12 cellular contexts compared by ENCODE assay signal in the genomic region with DNA sequence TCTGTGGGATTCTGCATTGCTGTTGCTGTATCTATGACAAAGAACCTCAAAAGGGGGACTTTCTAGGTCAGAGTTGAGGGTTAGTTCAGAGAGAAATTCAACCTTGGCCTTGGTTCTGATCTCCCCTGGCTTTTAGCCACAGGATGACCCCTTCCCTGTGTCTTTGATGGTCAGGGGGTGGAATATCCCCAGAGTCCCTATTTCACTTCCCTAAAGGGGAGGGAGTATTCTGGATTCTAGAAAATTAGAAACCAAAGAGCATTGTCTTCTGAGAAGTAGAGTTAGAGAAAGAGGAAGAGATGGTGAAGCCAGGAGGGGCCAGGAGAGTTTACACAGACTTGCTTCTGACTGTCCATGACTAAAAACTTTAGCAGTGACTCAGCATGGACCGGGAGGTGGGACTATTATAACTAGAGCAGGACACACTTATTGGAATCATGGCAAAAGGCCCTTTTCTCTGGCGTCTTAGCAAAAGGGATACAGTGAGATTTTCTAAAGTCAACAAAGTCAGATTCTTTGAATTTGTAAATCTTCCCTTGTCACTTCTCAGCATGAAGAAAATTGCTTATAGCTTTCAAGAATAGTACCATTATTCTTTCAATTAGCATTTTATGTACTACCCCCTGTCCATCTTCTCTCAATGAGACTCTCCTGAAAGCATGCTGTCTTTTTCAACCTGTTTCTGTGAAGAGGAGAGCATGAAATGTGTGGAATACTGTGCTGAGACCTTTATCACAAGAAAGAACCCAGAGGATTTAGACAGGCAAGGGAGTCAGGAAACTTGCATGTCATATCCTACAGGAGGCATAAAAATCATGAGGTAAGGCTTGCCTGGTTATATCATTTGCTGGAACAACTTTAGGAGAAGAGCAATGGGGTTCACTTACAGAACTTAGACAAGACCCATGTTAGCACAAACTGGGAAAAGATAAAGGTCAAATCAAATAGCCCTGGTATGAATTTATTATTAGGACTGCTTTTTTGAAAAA. TPM values are rescaled to one million over a fixed set of nuclear protein-coding genes. Genes with fewer than 3 reads are reported as not detected.
DNase-seq lines count a peak whose midpoint lies in the region; ATAC-seq and TF ChIP-seq lines count a peak whose summit lies in the region.
"Had no signal": no experiment of that assay in that cellular context is flagged by ENCODE, and none has a peak within 500 bp of the region (broad histone marks: within the 10 kb centered on the region; RNA-seq: fewer than 3 reads in every experiment).

No MANE protein-coding gene starts in this region.

- 39 to 74% methylated on average over 2 of the region's 2 CpGs for WGBS in endodermal cell (ENCODE audit: insufficient coverage in 1 of 2, insufficient read length in 1 of 2), 2 experiments

- H3K9me3 Mint-ChIP-seq in activated CD8-positive, alpha-beta T cell treated with anti-CD3 and anti-CD28 coated beads for 36 hours, result no peaks in the 10 kb centered on the region
- no peaks in the 10 kb centered on the region for H3K9me3 Mint-ChIP-seq in endodermal cell

- peaks cover 4% of the 10 kb centered on the region for H3K4me1 ChIP-seq in fibroblast of lung (ENCODE audit: control insufficient read depth, extremely low read depth, insufficient read depth, low read length)
- peaks cover 22% of the 10 kb centered on the region for H3K4me1 ChIP-seq in endodermal cell (ENCODE audit: control insufficient read depth, insufficient read depth, low read length)

- DNase-seq in BJ (ENCODE audit: low read depth) (peak; percentile 51), NOMO-1 (lab: John Stamatoyannopoulos, UW; ENCODE audit: unreplicated experiment in 2 of 2) (peak; percentile 45 to 81), fibroblast of lung (ENCODE audit: low read depth in 2 of 2) (peak; percentile 69 to 78), non-pigmented ciliary epithelial cell (ENCODE audit: low read depth) (peak; percentile 56), endodermal cell (no peak), NCI-H1092 (lab: John Stamatoyannopoulos, UW) (no peak)
- no peak for DNase-seq in activated CD8-positive, alpha-beta T cell treated with anti-CD3 and anti-CD28 coated beads for 36 hours
- DNase-seq: activated gamma-delta T cell; NCI-H774; stimulated activated CD8-positive, alpha-beta memory T cell treated with anti-CD3 and anti-CD28 coated beads, Interleukin-4, amount 100 ng/mL, for 48 hours had no signal

- no peak for TF ChIP-seq CTCF in BJ (IDR thresholded peaks at IDR 0.05; ENCODE audit: insufficient read depth, low read depth, low read length)
- no peak for TF ChIP-seq CTCF in fibroblast of lung (conservative IDR thresholded peaks at IDR 0.05 in 1 of 2, IDR thresholded peaks at IDR 0.05 in 1 of 2; ENCODE audit: low read depth in 1 of 2, low read length in 2 of 2)
- no peak for TF ChIP-seq CTCF in activated CD8-positive, alpha-beta T cell treated with anti-CD3 and anti-CD28 coated beads for 36 hours (IDR thresholded peaks at IDR 0.05)
- TF ChIP-seq CTCF in endodermal cell (conservative IDR thresholded peaks at IDR 0.05), result no peak

- no peak overlapping the region for H3K9ac ChIP-seq in fibroblast of lung (ENCODE audit: insufficient read depth, low read length)
- no peak overlapping the region for H3K9ac ChIP-seq in endodermal cell (ENCODE audit: extremely low read depth, low read length, poor library complexity, severe bottlenecking)

- H3K36me3 Mint-ChIP-seq in activated CD8-positive, alpha-beta T cell treated with anti-CD3 and anti-CD28 coated beads for 36 hours (ENCODE audit: low read depth), result no peaks in the 10 kb centered on the region
- H3K36me3 Mint-ChIP-seq in endodermal cell (ENCODE audit: low read depth), result no peaks in the 10 kb centered on the region

- H3K27me3 Mint-ChIP-seq in activated CD8-positive, alpha-beta T cell treated with anti-CD3 and anti-CD28 coated beads for 36 hours, result peaks cover 1% of the 10 kb centered on the region
- peaks cover 10% of the 10 kb centered on the region for H3K27me3 Mint-ChIP-seq in endodermal cell (ENCODE audit: insufficient read depth)

- no peak overlapping the region for H3K27ac Mint-ChIP-seq in activated CD8-positive, alpha-beta T cell treated with anti-CD3 and anti-CD28 coated beads for 36 hours
- no peak overlapping the region for H3K27ac Mint-ChIP-seq in endodermal cell

- H3K27me3 ChIP-seq in BJ (ENCODE audit: control insufficient read depth, insufficient read depth, low read length), result no peaks in the 10 kb centered on the region
- no peaks in the 10 kb centered on the region for H3K27me3 ChIP-seq in fibroblast of lung (ENCODE audit: control insufficient read depth, insufficient read depth, low read length)
- H3K27me3 ChIP-seq in endodermal cell (ENCODE audit: control insufficient read depth, insufficient read depth, low read length, poor library complexity, severe bottlenecking), result no peaks in the 10 kb centered on the region

- H3K27ac ChIP-seq in fibroblast of lung (ENCODE audit: insufficient read depth, low read length) (peak overlapping the region; percentile 51), endodermal cell (ENCODE audit: low read depth, low read length) (no peak overlapping the region)

- H3K4me3 ChIP-seq in BJ (ENCODE audit: low read depth, low read length) (no peak overlapping the region), fibroblast of lung (replicated peaks in 1 of 4; ENCODE audit: control extremely low read depth in 1 of 4, insufficient read depth in 1 of 4, low read depth in 3 of 4, low read length in 4 of 4) (no peak overlapping the region), endodermal cell (ENCODE audit: low read length) (no peak overlapping the region)

- no peaks in the 10 kb centered on the region for H3K79me2 ChIP-seq in fibroblast of lung (ENCODE audit: control insufficient read depth, insufficient read depth, low read length)

- H3K4me2 ChIP-seq in fibroblast of lung (ENCODE audit: extremely low read depth, insufficient read depth, low read length), result peak overlapping the region; percentile 30

- H3K9me3 ChIP-seq in fibroblast of lung (ENCODE audit: control insufficient read depth, insufficient read depth, low read depth, low read length) (no peaks in the 10 kb centered on the region), endodermal cell (ENCODE audit: control insufficient read depth, low read length) (no peaks in the 10 kb centered on the region)

- no peaks in the 10 kb centered on the region for H3K4me1 Mint-ChIP-seq in activated CD8-positive, alpha-beta T cell treated with anti-CD3 and anti-CD28 coated beads for 36 hours (ENCODE audit: low read depth)
- peaks cover 60% of the 10 kb centered on the region for H3K4me1 Mint-ChIP-seq in endodermal cell

- no peak for ATAC-seq in activated CD8-positive, alpha-beta T cell treated with anti-CD3 and anti-CD28 coated beads for 36 hours
- no peak for ATAC-seq in HG02642 (IDR thresholded peaks at IDR 0.05; ENCODE audit: poor library complexity, unreplicated experiment)
- ATAC-seq: left colon had no signal

- CTCF ChIA-PET in BJ (lab: Yijun Ruan, JAX), result no interaction called here
- CTCF ChIA-PET in activated CD8-positive, alpha-beta T cell treated with anti-CD3 and anti-CD28 coated beads for 36 hours (lab: Charles Lee), result no interaction called here

- H3K36me3 ChIP-seq in BJ (ENCODE audit: control insufficient read depth, insufficient read depth, low read length), result no peaks in the 10 kb centered on the region
- H3K36me3 ChIP-seq in fibroblast of lung (ENCODE audit: control insufficient read depth, insufficient read depth, low read length), result no peaks in the 10 kb centered on the region
- H3K36me3 ChIP-seq in endodermal cell (ENCODE audit: control insufficient read depth, insufficient read depth, low read length), result no peaks in the 10 kb centered on the region

- intact Hi-C loops in activated CD8-positive, alpha-beta T cell treated with anti-CD3 and anti-CD28 coated beads for 36 hours (cut with micrococcal nuclease), result no loop called here

- H2AFZ ChIP-seq in fibroblast of lung (ENCODE audit: low read length), result peak overlapping the region; percentile 38

- H4K20me1 ChIP-seq in fibroblast of lung (ENCODE audit: control insufficient read depth, extremely low read depth, insufficient read depth, low read length), result no peaks in the 10 kb centered on the region

- no peak overlapping the region for H3K4me3 Mint-ChIP-seq in activated CD8-positive, alpha-beta T cell treated with anti-CD3 and anti-CD28 coated beads for 36 hours
- H3K4me3 Mint-ChIP-seq in endodermal cell, result no peak overlapping the region

- POLR2A ChIA-PET in BJ (lab: Charles Lee), result no interaction called here
- POLR2A ChIA-PET in activated CD8-positive, alpha-beta T cell treated with anti-CD3 and anti-CD28 coated beads for 36 hours (lab: Charles Lee), result no interaction called here

RNA-seq across cellular contexts. Expression of gene LPAR1, which starts 56.5 kb away (rescaled TPM):
- polyA plus RNA-seq in BJ (2011; rRNA removed) (211 and 224 TPM in 2 replicates), fibroblast of lung (240 and 378 TPM in 2 replicates)
- polyA minus RNA-seq in BJ (2011; rRNA and poly(A)+ RNA removed), result 376 and 552 TPM in 2 replicates
- total RNA-seq in fibroblast of lung (146 and 222 TPM in 2 replicates), endodermal cell (1 to 10 TPM; 5.0 to 5.9 TPM)
- polyA plus RNA-seq in fibroblast of lung (2012), result 135 and 195 TPM in 2 replicates
- 375 and 593 TPM in 2 replicates for polyA minus RNA-seq in fibroblast of lung (ENCODE audit: low replicate concordance)
- total RNA-seq in activated CD8-positive, alpha-beta T cell treated with anti-CD3 and anti-CD28 coated beads for 36 hours, result not detected
- polyA plus RNA-seq in endodermal cell (2013, experiment 1 of 2), result 5.3 TPM
- polyA plus RNA-seq in endodermal cell (2013, experiment 2 of 2), result 4.6 TPM

Comparison
In these comparisons a context has a peak if more than half of its experiments do, and no peak if none do; other contexts are left out.
1. DNase-seq: peak in BJ (single experiment), NOMO-1 (2 of 2), fibroblast of lung (2 of 2) and non-pigmented ciliary epithelial cell (single experiment); none in activated CD8-positive, alpha-beta T cell treated with anti-CD3 and anti-CD28 coated beads for 36 hours (single experiment), endodermal cell (single experiment) and NCI-H1092 (single experiment).
2. RNA of gene LPAR1, which starts 56.5 kb away (total RNA-seq): 146 to 222 TPM in fibroblast of lung; 5.0 to 5.9 TPM in endodermal cell and not detected in activated CD8-positive, alpha-beta T cell treated with anti-CD3 and anti-CD28 coated beads for 36 hours; every median in the first group is over 10 times any median in the second.